11 cellular contexts compared by ENCODE assay signal in the genomic region with DNA sequence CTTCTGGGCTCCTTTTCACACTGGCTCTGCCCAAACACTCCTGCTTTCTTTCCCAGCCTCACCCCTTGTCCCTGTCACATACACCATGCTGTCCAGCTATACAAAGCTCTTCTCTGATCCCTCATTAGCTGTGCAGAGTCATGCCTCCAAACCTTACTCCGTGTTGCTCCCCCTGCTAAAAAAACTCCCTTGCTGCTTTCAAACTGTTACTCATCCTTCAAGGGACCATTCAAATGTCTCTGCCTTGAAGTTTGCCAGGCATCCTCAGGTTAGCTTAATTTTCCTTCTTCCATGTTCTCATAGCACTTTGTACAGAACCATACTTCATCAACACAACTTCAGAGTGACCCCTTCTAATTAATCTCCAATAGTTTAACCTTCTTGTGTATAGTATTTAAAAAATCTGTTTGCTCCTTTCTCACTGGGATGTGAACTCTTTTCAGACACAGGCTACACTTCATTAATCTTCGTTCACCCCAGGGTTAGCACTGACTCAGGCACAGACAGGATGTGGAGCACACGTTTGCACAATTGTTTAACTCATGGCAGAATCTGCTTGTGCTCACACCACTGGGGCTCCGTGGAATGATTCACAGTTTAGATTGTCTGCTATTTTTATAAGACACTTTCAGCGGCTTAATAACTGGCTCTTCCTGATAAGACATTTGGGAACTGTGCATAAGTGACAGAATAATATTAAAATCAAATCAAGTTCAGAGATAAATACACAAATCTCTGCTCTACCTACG. TPM values are rescaled to one million over a fixed set of nuclear protein-coding genes. Genes with fewer than 3 reads are reported as not detected.
A peak's percentile ranks its signal among the peaks of the same experiment; 100 is the strongest.
DNase-seq lines count a peak whose midpoint lies in the region; ATAC-seq and TF ChIP-seq lines count a peak whose summit lies in the region.
"Had no signal": no experiment of that assay in that cellular context is flagged by ENCODE, and none has a peak within 500 bp of the region (broad histone marks: within the 10 kb centered on the region; RNA-seq: fewer than 3 reads in every experiment).

No MANE protein-coding gene starts in this region.

- no peak overlapping the region for H3K27ac ChIP-seq in mammary epithelial cell (ENCODE audit: insufficient read depth, low read depth, low read length)

- H3K4me1 Mint-ChIP-seq in stimulated activated naive CD8-positive, alpha-beta T cell treated with anti-CD3 and anti-CD28 coated beads, Interleukin-15, amount 100 ng/mL, for 72 hours, result no peaks in the 10 kb centered on the region

- no peak overlapping the region for H3K4me3 Mint-ChIP-seq in stimulated activated naive CD8-positive, alpha-beta T cell treated with anti-CD3 and anti-CD28 coated beads, Interleukin-15, amount 100 ng/mL, for 72 hours

- H3K9me3 Mint-ChIP-seq in stimulated activated naive CD8-positive, alpha-beta T cell treated with anti-CD3 and anti-CD28 coated beads, Interleukin-15, amount 100 ng/mL, for 72 hours, result peaks cover 0 to 6% of the 10 kb centered on the region in 2 donors
- H3K9me3 Mint-ChIP-seq: activated naive CD4-positive, alpha-beta T cell treated with anti-CD3 and anti-CD28 coated beads, Interleukin-2, amount 50 U/mL, for 72 hours had no signal

- H3K79me2 ChIP-seq in mammary epithelial cell (ENCODE audit: insufficient read depth, low read length), result no peaks in the 10 kb centered on the region

- peak overlapping the region in 1 of 2 donors; percentile 15 for H3K27ac Mint-ChIP-seq in stimulated activated naive CD8-positive, alpha-beta T cell treated with anti-CD3 and anti-CD28 coated beads, Interleukin-15, amount 100 ng/mL, for 72 hours
- H3K27ac Mint-ChIP-seq: activated naive CD4-positive, alpha-beta T cell treated with anti-CD3 and anti-CD28 coated beads, Interleukin-2, amount 50 U/mL, for 72 hours had no signal

- DNase-seq in mammary epithelial cell (peak; percentile 61), renal cortical epithelial cell (ENCODE audit: low read depth) (peak; percentile 92), DMS79 treated with DMSO at 0.1 percent for 48 hours (lab: John Stamatoyannopoulos, UW) (no peak), RPMI8226 (no peak), erythroblast (lab: John Stamatoyannopoulos, UW) (no peak)
- no peak for DNase-seq in stimulated activated naive CD8-positive, alpha-beta T cell treated with anti-CD3 and anti-CD28 coated beads, Interleukin-15, amount 100 ng/mL, for 72 hours
- DNase-seq: heart right ventricle, NCI-H1417 had no signal

- H3K27me3 ChIP-seq in mammary epithelial cell (ENCODE audit: insufficient read depth, low read length), result no peaks in the 10 kb centered on the region
- H3K27me3 ChIP-seq: heart right ventricle had no signal

- H3K9me3 ChIP-seq in mammary epithelial cell (replicated peaks; ENCODE audit: insufficient read depth, low read length), result no peaks in the 10 kb centered on the region
- H3K9me3 ChIP-seq: heart right ventricle had no signal

- TF ChIP-seq POLR2A in erythroblast (IDR thresholded peaks at IDR 0.05; ENCODE audit: low read length), result no peak

- 79% methylated on average over 6 of the region's 6 CpGs for WGBS in mammary epithelial cell (ENCODE audit: low coverage, missing lambda C conversion rate)

- H3K4me2 ChIP-seq in mammary epithelial cell (ENCODE audit: insufficient read depth, low read depth, low read length), result no peak overlapping the region

- no TSS peak for BruUV-seq in mammary epithelial cell (replicated peaks; lab: Mats Ljungman, UMichigan)

- in situ Hi-C loops in mammary epithelial cell (cut with MboI; ENCODE audit: low sequenced_read_pairs in 2 of 2), result no loop called here

- no peak overlapping the region for H3K9ac ChIP-seq in mammary epithelial cell (ENCODE audit: insufficient read depth, low read length)

- dilution Hi-C loops in mammary epithelial cell (cut with HindIII; ENCODE audit: low sequenced_read_pairs), result no loop called here

- no peaks in the 10 kb centered on the region for H4K20me1 ChIP-seq in mammary epithelial cell (ENCODE audit: insufficient read depth, low read length)

- H3K4me1 ChIP-seq in mammary epithelial cell (ENCODE audit: insufficient read depth, low read length), result peaks cover 15% of the 10 kb centered on the region

- ATAC-seq in GM18907 (IDR thresholded peaks at IDR 0.05; ENCODE audit: unreplicated experiment) (peak; percentile 62), HG03469 (IDR thresholded peaks at IDR 0.05; ENCODE audit: unreplicated experiment) (peak; percentile 46)
- ATAC-seq in stimulated activated naive CD8-positive, alpha-beta T cell treated with anti-CD3 and anti-CD28 coated beads, Interleukin-15, amount 100 ng/mL, for 72 hours, result no peak
- ATAC-seq: activated naive CD4-positive, alpha-beta T cell treated with anti-CD3 and anti-CD28 coated beads, Interleukin-2, amount 50 U/mL, for 72 hours had no signal

- H3K36me3 ChIP-seq in mammary epithelial cell (ENCODE audit: insufficient read depth, low read length), result no peaks in the 10 kb centered on the region
- H3K36me3 ChIP-seq: heart right ventricle had no signal

- CTCF ChIA-PET in mammary epithelial cell (lab: Charles Lee; ENCODE audit: low non-redundant PET), result no interaction called here

- peak overlapping the region; percentile 15 for H2AFZ ChIP-seq in mammary epithelial cell (ENCODE audit: low read depth, low read length)

- intact Hi-C loops in mammary epithelial cell (cut with micrococcal nuclease), result no loop called here

- no peak for TF ChIP-seq CTCF in mammary epithelial cell (conservative IDR thresholded peaks at IDR 0.05 in 1 of 2, IDR thresholded peaks at IDR 0.05 in 1 of 2; ENCODE audit: extremely low read depth in 1 of 2, insufficient read depth in 1 of 2, low read depth in 1 of 2, low read length in 2 of 2)

- no peak overlapping the region for H3K4me3 ChIP-seq in mammary epithelial cell (replicated peaks in 1 of 3; ENCODE audit: insufficient read depth in 1 of 3, low read depth in 2 of 3, low read length in 3 of 3)
- H3K4me3 ChIP-seq: heart right ventricle had no signal

- peaks cover 26% of the 10 kb centered on the region for H3K27me3 Mint-ChIP-seq in stimulated activated naive CD8-positive, alpha-beta T cell treated with anti-CD3 and anti-CD28 coated beads, Interleukin-15, amount 100 ng/mL, for 72 hours

RNA-seq across cellular contexts. Expression of a gene that starts 21.4 kb away (rescaled TPM):
- 100 to 1,000 TPM in 1 of 2 donors, 10 to 100 TPM in 1; 25.0 to 101 TPM for total RNA-seq in mammary epithelial cell
- 12.4 TPM for polyA plus RNA-seq in mammary epithelial cell
- 28.7 TPM for polyA minus RNA-seq in mammary epithelial cell
- 57.7 and 140 TPM in 2 replicates for total RNA-seq in renal cortical epithelial cell

RNA-seq across cellular contexts. Expression of a gene that starts 29.8 kb away (rescaled TPM):
- total RNA-seq in mammary epithelial cell (10 to 100 TPM; 17.3 to 19.7 TPM), renal cortical epithelial cell (28.3 and 39.2 TPM in 2 replicates)
- polyA plus RNA-seq in mammary epithelial cell, result 12.8 TPM
- not detected for polyA minus RNA-seq in mammary epithelial cell

Comparison
In these comparisons a context has a peak if more than half of its experiments do, and no peak if none do; other contexts are left out.
1. DNase-seq: peak in mammary epithelial cell (single experiment) and renal cortical epithelial cell (single experiment); none in stimulated activated naive CD8-positive, alpha-beta T cell treated with anti-CD3 and anti-CD28 coated beads, Interleukin-15, amount 100 ng/mL, for 72 hours (0 of 2), DMS79 treated with DMSO at 0.1 percent for 48 hours (single experiment), RPMI8226 (single experiment) and erythroblast (0 of 2).